8 cellular contexts compared by ENCODE assay signal in the genomic region with DNA sequence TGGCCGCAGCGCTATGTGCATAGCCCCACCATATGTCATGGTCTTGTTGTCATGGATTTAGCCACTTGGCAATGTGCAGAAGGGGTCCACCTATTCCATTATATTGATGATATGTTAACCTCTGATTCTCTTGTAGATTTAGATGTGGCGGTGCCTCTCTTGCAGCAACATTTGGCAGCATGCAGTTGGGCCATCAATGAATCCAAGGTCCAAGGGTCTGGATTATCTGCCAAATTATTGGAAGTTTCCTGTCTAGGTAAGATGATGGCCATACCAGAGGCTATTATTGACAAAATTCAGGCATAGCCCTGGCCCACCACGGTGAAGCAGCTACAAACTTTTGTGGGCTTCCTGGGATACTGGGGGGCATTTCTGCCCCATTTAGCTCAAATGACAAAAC.
"Had no signal": no experiment of that assay in that cellular context is flagged by ENCODE, and none has a peak within 500 bp of the region (broad histone marks: within the 10 kb centered on the region; RNA-seq: fewer than 3 reads in every experiment).

No MANE protein-coding gene starts in this region.

- DNase-seq: GDM1, GF-D8 had no signal

- FAIRE-seq: G401.6, GM12878, GM12891, GM12892, GM18507, GM19239 had no signal

- H3K4me3 ChIP-seq: GM12878 had no signal

- ATAC-seq: GM12878 had no signal
